11 cellular contexts compared by ENCODE assay signal in the genomic region with DNA sequence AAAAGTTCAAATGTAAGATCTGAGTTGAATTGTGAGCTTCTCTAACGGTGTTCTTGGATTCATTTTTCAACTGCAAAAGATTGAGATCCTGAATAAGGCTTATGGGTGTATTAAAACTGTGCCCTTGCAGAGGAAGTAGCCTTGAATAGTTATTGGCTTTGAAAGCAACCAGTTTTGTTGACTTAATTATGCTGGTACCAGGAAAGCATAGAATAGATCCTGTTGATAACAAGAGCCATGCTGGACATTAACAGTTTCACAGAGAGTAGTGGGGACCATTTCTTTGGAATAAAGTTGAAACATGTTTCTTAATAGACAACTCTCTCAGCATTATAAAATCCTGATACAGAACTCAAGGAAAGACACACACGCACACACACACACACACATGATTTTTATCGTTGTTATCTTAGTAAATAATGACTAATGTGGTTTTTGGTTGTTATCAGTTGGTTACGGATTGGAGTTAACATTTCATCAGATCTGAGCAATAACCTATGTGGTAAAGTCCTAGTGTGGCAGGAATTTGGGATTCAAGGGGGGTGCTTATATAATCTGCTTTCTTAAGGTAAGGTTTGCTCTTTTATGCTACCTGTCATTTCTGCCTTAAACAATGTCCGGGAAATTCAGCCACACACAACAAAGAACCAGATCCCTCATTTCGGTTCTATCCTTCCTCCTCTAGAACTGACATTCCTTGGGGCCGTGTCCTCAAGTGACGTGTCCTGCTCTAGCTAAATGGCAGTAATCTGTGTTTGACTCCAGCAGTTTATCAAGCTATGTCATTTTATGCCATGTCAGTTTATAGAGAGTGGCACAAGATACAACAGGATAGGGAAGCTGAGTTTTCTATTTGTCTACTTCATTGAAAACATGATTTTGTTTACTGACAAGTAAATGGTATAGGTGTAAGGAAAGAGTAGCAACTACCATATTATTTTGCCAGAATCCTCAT.
DNase-seq lines count a peak whose midpoint lies in the region; ATAC-seq, FAIRE-seq and TF ChIP-seq lines count a peak whose summit lies in the region.
"Had no signal": no experiment of that assay in that cellular context is flagged by ENCODE, and none has a peak within 500 bp of the region (broad histone marks: within the 10 kb centered on the region; RNA-seq: fewer than 3 reads in every experiment).

No MANE protein-coding gene starts in this region.

- no peak overlapping the region for H2BK5ac ChIP-seq in trophoblast cell (ENCODE audit: low read depth, low read length, poor library complexity)

- H4K91ac ChIP-seq in trophoblast cell (ENCODE audit: low read depth, low read length): no peak overlapping the region

- no peak for TF ChIP-seq CTCF in PC-9 (conservative IDR thresholded peaks at IDR 0.05)
- no peak for TF ChIP-seq CTCF in kidney (IDR thresholded peaks at IDR 0.05; ENCODE audit: borderline replicate concordance, extremely low read depth, insufficient read depth)

- no peak overlapping the region for H3K14ac ChIP-seq in trophoblast cell (ENCODE audit: low read length)

- H3K18ac ChIP-seq in trophoblast cell (ENCODE audit: low read length): no peak overlapping the region

- intact Hi-C loops in activated CD4-positive, alpha-beta T cell treated with anti-CD3 and anti-CD28 coated beads for 36 hours (cut with DNase I, micrococcal nuclease): loop anchor here (2.0 to 5.0 kb wide), 4 partner anchors 15 to 180 kb away; no protein-coding TSS in a partner anchor
- intact Hi-C loops in PC-9 (cut with micrococcal nuclease; ENCODE audit: unreplicated experiment) (no loop called here), kidney (cut with DNase I) (no loop called here)

- H3K27me3 ChIP-seq in PC-9 (ENCODE audit: insufficient read depth, low read depth): no peaks in the 10 kb centered on the region
- H3K27me3 ChIP-seq in trophoblast cell (ENCODE audit: insufficient read depth, low read length): no peaks in the 10 kb centered on the region
- H3K27me3 ChIP-seq: colonic mucosa had no signal

- peak overlapping the region; percentile 99 for H3K27ac Mint-ChIP-seq in activated CD4-positive, alpha-beta T cell treated with anti-CD3 and anti-CD28 coated beads for 36 hours
- peak overlapping the region; percentile 98 for H3K27ac Mint-ChIP-seq in activated naive CD8-positive, alpha-beta T cell treated with anti-CD3 and anti-CD28 coated beads, Interleukin-2, amount 50 U/mL, for 24 hours
- H3K27ac Mint-ChIP-seq: activated naive CD8-positive, alpha-beta T cell had no signal

- H3K27me3 Mint-ChIP-seq in activated CD4-positive, alpha-beta T cell treated with anti-CD3 and anti-CD28 coated beads for 36 hours: no peaks in the 10 kb centered on the region
- H3K27me3 Mint-ChIP-seq in activated naive CD8-positive, alpha-beta T cell treated with anti-CD3 and anti-CD28 coated beads, Interleukin-2, amount 50 U/mL, for 24 hours: no peaks in the 10 kb centered on the region
- H3K27me3 Mint-ChIP-seq: activated naive CD8-positive, alpha-beta T cell had no signal

- no TSS peak for BruUV-seq in PC-9 (replicated peaks; lab: Mats Ljungman, UMichigan)

- H2BK12ac ChIP-seq in trophoblast cell (ENCODE audit: low read length): no peak overlapping the region

- no peak overlapping the region for H3K23ac ChIP-seq in trophoblast cell (ENCODE audit: low read length)

- POLR2A ChIA-PET in activated CD4-positive, alpha-beta T cell treated with anti-CD3 and anti-CD28 coated beads for 36 hours (lab: Charles Lee): interaction anchor here (0.7 kb wide), 1 partner anchor 27 kb away, joined by 3 read pairs; no protein-coding TSS in a partner anchor
- POLR2A ChIA-PET in PC-9 (lab: Charles Lee; ENCODE audit: unreplicated experiment): interaction anchor here (0.6 kb wide), 1 partner anchor 1260 kb away, joined by 3 read pairs; no protein-coding TSS in a partner anchor

- H3K4me3 Mint-ChIP-seq in activated CD4-positive, alpha-beta T cell treated with anti-CD3 and anti-CD28 coated beads for 36 hours: no peak overlapping the region
- no peak overlapping the region for H3K4me3 Mint-ChIP-seq in activated naive CD8-positive, alpha-beta T cell treated with anti-CD3 and anti-CD28 coated beads, Interleukin-2, amount 50 U/mL, for 24 hours
- H3K4me3 Mint-ChIP-seq: activated naive CD8-positive, alpha-beta T cell had no signal

- H4K12ac ChIP-seq in trophoblast cell (ENCODE audit: low read depth, low read length): no peak overlapping the region

- 0 out of 2 replicates have a peak, but pooled peaks cover 8% of the 10 kb centered on the region for H3F3A ChIP-seq in PC-9 (ENCODE audit: insufficient read depth, low read depth)

- no peaks in the 10 kb centered on the region for H3K79me2 ChIP-seq in PC-9 (ENCODE audit: low read depth)
- no peaks in the 10 kb centered on the region for H3K79me2 ChIP-seq in trophoblast cell (ENCODE audit: control insufficient read depth, insufficient read depth, low read length, poor library complexity)

- H2AFZ ChIP-seq in PC-9 (no peak overlapping the region), trophoblast cell (ENCODE audit: insufficient read depth, low read length, poor library complexity) (no peak overlapping the region)

- no peak for ATAC-seq in activated CD4-positive, alpha-beta T cell treated with anti-CD3 and anti-CD28 coated beads for 36 hours
- no peak for ATAC-seq in activated naive CD8-positive, alpha-beta T cell treated with anti-CD3 and anti-CD28 coated beads, Interleukin-2, amount 50 U/mL, for 24 hours
- ATAC-seq in HG03280 (IDR thresholded peaks at IDR 0.05; ENCODE audit: unreplicated experiment): no peak

- H3K27ac ChIP-seq in PC-9 (no peak overlapping the region; the same call in 1 of the 2 replicates), trophoblast cell (ENCODE audit: low read depth, low read length) (no peak overlapping the region), kidney (ENCODE audit: low read depth in 2 of 2, low read length in 2 of 2) (no peak overlapping the region)
- H3K27ac ChIP-seq: colonic mucosa had no signal

- no peak overlapping the region for H3K4ac ChIP-seq in trophoblast cell (ENCODE audit: low read depth, low read length)

- no peak overlapping the region for H3K9ac ChIP-seq in trophoblast cell (ENCODE audit: low read length)
- H3K9ac ChIP-seq in kidney (ENCODE audit: low read length in 2 of 2): no peak overlapping the region

- no peak overlapping the region for H2BK120ac ChIP-seq in trophoblast cell (ENCODE audit: insufficient read depth, low read length, poor library complexity)

- H4K8ac ChIP-seq in trophoblast cell (ENCODE audit: low read depth, low read length): no peak overlapping the region

- peaks cover 9% of the 10 kb centered on the region for H3K36me3 Mint-ChIP-seq in activated CD4-positive, alpha-beta T cell treated with anti-CD3 and anti-CD28 coated beads for 36 hours (ENCODE audit: low read depth)
- peaks cover 4% of the 10 kb centered on the region for H3K36me3 Mint-ChIP-seq in activated naive CD8-positive, alpha-beta T cell treated with anti-CD3 and anti-CD28 coated beads, Interleukin-2, amount 50 U/mL, for 24 hours (ENCODE audit: low read depth)

- H3K9me2 ChIP-seq in PC-9 (ENCODE audit: insufficient read depth): no peaks in the 10 kb centered on the region

- no peaks in the 10 kb centered on the region for H4K20me1 ChIP-seq in PC-9 (ENCODE audit: insufficient read depth)

- H3K4me3 ChIP-seq in PC-9 (no peak overlapping the region), trophoblast cell (ENCODE audit: low read depth, low read length) (no peak overlapping the region), kidney (ENCODE audit: low read length in 2 of 2) (no peak overlapping the region)
- H3K4me3 ChIP-seq: colonic mucosa, lung had no signal

- H3K4me1 ChIP-seq in PC-9 (replicated peaks; ENCODE audit: insufficient read depth) (peaks cover 27% of the 10 kb centered on the region), trophoblast cell (ENCODE audit: control insufficient read depth in 1 of 2, insufficient read depth in 2 of 2, low read length in 2 of 2) (no peaks in the 10 kb centered on the region), kidney (ENCODE audit: control insufficient read depth in 1 of 2, insufficient read depth in 1 of 2, low read depth in 1 of 2, low read length in 2 of 2) (no peaks in the 10 kb centered on the region)
- H3K4me1 ChIP-seq: colonic mucosa had no signal

- no peaks in the 10 kb centered on the region for H3K79me1 ChIP-seq in trophoblast cell (ENCODE audit: low read length)

- H3K4me2 ChIP-seq in PC-9: peak overlapping the region; percentile 24
- H3K4me2 ChIP-seq in trophoblast cell (ENCODE audit: low read length): no peak overlapping the region

- no peak for DNase-seq in activated CD4-positive, alpha-beta T cell treated with anti-CD3 and anti-CD28 coated beads for 36 hours
- no peak for DNase-seq in activated CD4-positive, alpha-beta T cell treated with anti-CD3 and anti-CD28 coated beads, Interleukin-2, amount 50 U/mL, for 48 hours
- peak in 1 of 2 experiments; percentile 76 for DNase-seq in PC-9
- DNase-seq in activated naive CD8-positive, alpha-beta T cell treated with anti-CD3 and anti-CD28 coated beads, Interleukin-2, amount 50 U/mL, for 24 hours: no peak
- DNase-seq in trophoblast cell: peak; percentile 4 to 71
- DNase-seq in kidney: no peak
- no peak for DNase-seq in NCI-H510A (lab: John Stamatoyannopoulos, UW)
- DNase-seq: colonic mucosa had no signal

- WGBS in trophoblast cell (ENCODE audit: extremely low coverage, insufficient coverage, insufficient read length): no CpG with 5 or more reads among the region's 8 CpGs

- CTCF ChIA-PET in activated CD4-positive, alpha-beta T cell treated with anti-CD3 and anti-CD28 coated beads for 36 hours (lab: Charles Lee): interaction anchor here (0.6 to 2.2 kb wide), 4 partner anchors 7 to 105 kb away, joined by 3 to 9 read pairs (median 4); no protein-coding TSS in a partner anchor
- CTCF ChIA-PET in PC-9 (lab: Charles Lee): no interaction called here

- H3K9me3 Mint-ChIP-seq in activated CD4-positive, alpha-beta T cell treated with anti-CD3 and anti-CD28 coated beads for 36 hours (ENCODE audit: low read depth): no peaks in the 10 kb centered on the region
- no peaks in the 10 kb centered on the region for H3K9me3 Mint-ChIP-seq in activated naive CD8-positive, alpha-beta T cell treated with anti-CD3 and anti-CD28 coated beads, Interleukin-2, amount 50 U/mL, for 24 hours

- peaks cover 27% of the 10 kb centered on the region for H3K4me1 Mint-ChIP-seq in activated CD4-positive, alpha-beta T cell treated with anti-CD3 and anti-CD28 coated beads for 36 hours
- peaks cover 28% of the 10 kb centered on the region for H3K4me1 Mint-ChIP-seq in activated naive CD8-positive, alpha-beta T cell treated with anti-CD3 and anti-CD28 coated beads, Interleukin-2, amount 50 U/mL, for 24 hours

- H3K36me3 ChIP-seq in PC-9 (ENCODE audit: low read depth) (no peaks in the 10 kb centered on the region), trophoblast cell (ENCODE audit: control insufficient read depth in 1 of 2, insufficient read depth in 2 of 2, low read length in 2 of 2) (no peaks in the 10 kb centered on the region), kidney (ENCODE audit: control insufficient read depth in 1 of 2, insufficient read depth in 2 of 2, low read length in 2 of 2) (no peaks in the 10 kb centered on the region)
- H3K36me3 ChIP-seq: colonic mucosa had no signal

- H3K9me3 ChIP-seq in PC-9 (ENCODE audit: insufficient read depth, low read depth) (no peaks in the 10 kb centered on the region), trophoblast cell (ENCODE audit: insufficient read depth, low read depth, low read length) (no peaks in the 10 kb centered on the region), kidney (ENCODE audit: control insufficient read depth in 1 of 2, low read length in 2 of 2) (no peaks in the 10 kb centered on the region)
- H3K9me3 ChIP-seq: colonic mucosa had no signal

- H2AK5ac ChIP-seq in trophoblast cell (ENCODE audit: low read length): no peak overlapping the region

- FAIRE-seq in kidney (lab: Jason Lieb, UNC): no peak

Comparison
In these comparisons a context has a peak if more than half of its experiments do, and no peak if none do; other contexts are left out.
1. DNase-seq: peak in trophoblast cell (2 of 2); none in activated CD4-positive, alpha-beta T cell treated with anti-CD3 and anti-CD28 coated beads for 36 hours (single experiment), activated CD4-positive, alpha-beta T cell treated with anti-CD3 and anti-CD28 coated beads, Interleukin-2, amount 50 U/mL, for 48 hours (0 of 2), activated naive CD8-positive, alpha-beta T cell treated with anti-CD3 and anti-CD28 coated beads, Interleukin-2, amount 50 U/mL, for 24 hours (single experiment), kidney (single experiment) and NCI-H510A (single experiment).
2. intact Hi-C loops: an anchor here in activated CD4-positive, alpha-beta T cell treated with anti-CD3 and anti-CD28 coated beads for 36 hours (2.0 to 5.0 kb wide); none called in PC-9 and kidney.